In genomic region chr11:12075822-12076821, GRCh38 we compare ENCODE assay signal across 12 cellular contexts. TPM values are rescaled to one million over a fixed set of nuclear protein-coding genes. Genes with fewer than 3 reads are reported as not detected.
A peak's percentile ranks its signal among the peaks of the same experiment; 100 is the strongest.
DNase-seq lines count a peak whose midpoint lies in the region; ATAC-seq and TF ChIP-seq lines count a peak whose summit lies in the region.
"Had no signal": no experiment of that assay in that cellular context is flagged by ENCODE, and none has a peak within 500 bp of the region (broad histone marks: within the 10 kb centered on the region; RNA-seq: fewer than 3 reads in every experiment).

No MANE protein-coding gene starts in this region.

- H4K20me1 ChIP-seq in SK-N-SH (ENCODE audit: insufficient read depth): no peaks in the 10 kb centered on the region

- no peaks in the 10 kb centered on the region for H3K36me3 Mint-ChIP-seq in activated CD4-positive, alpha-beta memory T cell treated with anti-CD3 and anti-CD28 coated beads for 36 hours
- H3K36me3 Mint-ChIP-seq: activated naive CD8-positive, alpha-beta T cell; stimulated activated memory B cell treated with anti-CD40 and anti-IgM and Interleukin-4, amounts not matched to agents 10 μg/mL and 1 μg/mL and 100 μg/mL, for 72 hours; T-cell had no signal

- peak overlapping the region; percentile 94 for H3K9ac ChIP-seq in SK-N-SH
- no peak overlapping the region for H3K9ac ChIP-seq in rectal smooth muscle tissue (ENCODE audit: low read length)

- H3K27me3 Mint-ChIP-seq in activated CD4-positive, alpha-beta memory T cell treated with anti-CD3 and anti-CD28 coated beads for 36 hours: peaks cover 1% of the 10 kb centered on the region
- H3K27me3 Mint-ChIP-seq: activated naive CD8-positive, alpha-beta T cell; T-cell had no signal

- H3K9me3 Mint-ChIP-seq in activated CD4-positive, alpha-beta memory T cell treated with anti-CD3 and anti-CD28 coated beads for 36 hours: no peaks in the 10 kb centered on the region
- H3K9me3 Mint-ChIP-seq: T-cell had no signal

- no peak overlapping the region for H2AFZ ChIP-seq in SK-N-SH (ENCODE audit: low read depth)

- peak in 1 of 2 experiments; percentile 90; a peak in 2 of 4 replicates for TF ChIP-seq EP300 in SK-N-SH (IDR thresholded peaks at IDR 0.05; ENCODE audit: borderline replicate concordance in 1 of 2, low read depth in 1 of 2, low read length in 1 of 2)

- peaks cover 52% of the 10 kb centered on the region for H3F3A ChIP-seq in SK-N-SH (replicated peaks; ENCODE audit: insufficient read depth)

- peak overlapping the region in 1 of 2 experiments; percentile 100; a peak in 3 of 4 replicates for H3K27ac ChIP-seq in SK-N-SH (ENCODE audit: low read depth in 2 of 2, low read length in 1 of 2)
- peak overlapping the region; percentile 79 for H3K27ac ChIP-seq in rectal smooth muscle tissue (ENCODE audit: low read depth, low read length)

- TF ChIP-seq RAD21 in SK-N-SH (IDR thresholded peaks at IDR 0.05; ENCODE audit: low read length): no peak

- no peaks in the 10 kb centered on the region for H3K36me3 ChIP-seq in SK-N-SH (replicated peaks in 1 of 2; ENCODE audit: control insufficient read depth in 1 of 2, insufficient read depth in 2 of 2, low read length in 1 of 2)
- H3K36me3 ChIP-seq in rectal smooth muscle tissue (ENCODE audit: control insufficient read depth, insufficient read depth, low read length): no peaks in the 10 kb centered on the region

- no peaks in the 10 kb centered on the region for H3K9me2 ChIP-seq in SK-N-SH

- WGBS in SK-N-SH (ENCODE audit: low lambda C conversion rate): 14% methylated on average over 14 of the region's 15 CpGs

- no peaks in the 10 kb centered on the region for H3K27me3 ChIP-seq in SK-N-SH (ENCODE audit: insufficient read depth)
- no peaks in the 10 kb centered on the region for H3K27me3 ChIP-seq in rectal smooth muscle tissue (ENCODE audit: control insufficient read depth, insufficient read depth, low read length)

- H3K79me2 ChIP-seq in SK-N-SH (ENCODE audit: insufficient read depth): peaks cover 10% of the 10 kb centered on the region; the same call in 1 of the 2 replicates

- no peak overlapping the region for H3K4me3 Mint-ChIP-seq in activated CD4-positive, alpha-beta memory T cell treated with anti-CD3 and anti-CD28 coated beads for 36 hours
- H3K4me3 Mint-ChIP-seq: activated naive CD8-positive, alpha-beta T cell; stimulated activated memory B cell treated with anti-CD40 and anti-IgM and Interleukin-4, amounts not matched to agents 10 μg/mL and 1 μg/mL and 100 μg/mL, for 72 hours; T-cell had no signal

- intact Hi-C loops in activated CD4-positive, alpha-beta memory T cell treated with anti-CD3 and anti-CD28 coated beads for 36 hours (cut with micrococcal nuclease): no loop called here

- no peak overlapping the region; a peak in 1 of 4 replicates for H3K4me3 ChIP-seq in SK-N-SH (ENCODE audit: low read depth in 2 of 2, low read length in 1 of 2)
- H3K4me3 ChIP-seq in fibroblast of mammary gland (ENCODE audit: control insufficient read depth, low read depth, low read length): no peak overlapping the region
- H3K4me3 ChIP-seq in rectal smooth muscle tissue (ENCODE audit: low read length): no peak overlapping the region

- TF ChIP-seq CTCF in SK-N-SH (IDR thresholded peaks at IDR 0.05): no peak
- no peak for TF ChIP-seq CTCF in fibroblast of mammary gland (conservative IDR thresholded peaks at IDR 0.05; ENCODE audit: control insufficient read depth, insufficient read depth, low read depth, low read length)

- CTCF ChIA-PET in SK-N-SH (lab: Yijun Ruan, JAX): no interaction called here
- CTCF ChIA-PET in activated CD4-positive, alpha-beta memory T cell treated with anti-CD3 and anti-CD28 coated beads for 36 hours (lab: Charles Lee): interaction anchor here (1.2 kb wide), 1 partner anchor 213 kb away, joined by 3 read pairs; no protein-coding TSS in a partner anchor

- DNase-seq in EH (ENCODE audit: low read depth): peak; percentile 100
- no peak for DNase-seq in SK-N-SH
- DNase-seq in fibroblast of mammary gland (ENCODE audit: low read depth): peak; percentile 100
- DNase-seq in activated naive CD4-positive, alpha-beta T cell treated with Interleukin-2 at 50 U/mL for 16 hours: no peak
- DNase-seq in activated CD4-positive, alpha-beta memory T cell treated with anti-CD3 and anti-CD28 coated beads for 36 hours: no peak
- DNase-seq: Karpas-422, T-cell had no signal

- H3K4me1 ChIP-seq in SK-N-SH (ENCODE audit: control insufficient read depth in 1 of 2, insufficient read depth in 2 of 2, low read depth in 1 of 2, low read length in 1 of 2): peaks cover 0 to 22% of the 10 kb centered on the region in 2 experiments; a peak in 2 of 4 replicates
- H3K4me1 ChIP-seq in rectal smooth muscle tissue (ENCODE audit: control insufficient read depth, insufficient read depth, low read length): peaks cover 18% of the 10 kb centered on the region

- POLR2A ChIA-PET in SK-N-SH (lab: Yijun Ruan, JAX): no interaction called here
- POLR2A ChIA-PET in activated CD4-positive, alpha-beta memory T cell treated with anti-CD3 and anti-CD28 coated beads for 36 hours (lab: Charles Lee): interaction anchor here (0.6 kb wide), 1 partner anchor 1589 kb away, joined by 3 read pairs; no protein-coding TSS in a partner anchor

- peak overlapping the region; percentile 66 for H3K4me2 ChIP-seq in SK-N-SH

- H3K4me1 Mint-ChIP-seq in activated CD4-positive, alpha-beta memory T cell treated with anti-CD3 and anti-CD28 coated beads for 36 hours (ENCODE audit: low read depth): peaks cover 8% of the 10 kb centered on the region
- H3K4me1 Mint-ChIP-seq: stimulated activated memory B cell treated with anti-CD40 and anti-IgM and Interleukin-4, amounts not matched to agents 10 μg/mL and 1 μg/mL and 100 μg/mL, for 72 hours had no signal

- no peak overlapping the region for H3K27ac Mint-ChIP-seq in activated CD4-positive, alpha-beta memory T cell treated with anti-CD3 and anti-CD28 coated beads for 36 hours
- H3K27ac Mint-ChIP-seq: activated naive CD8-positive, alpha-beta T cell; stimulated activated memory B cell treated with anti-CD40 and anti-IgM and Interleukin-4, amounts not matched to agents 10 μg/mL and 1 μg/mL and 100 μg/mL, for 72 hours; T-cell had no signal

- ATAC-seq in HG03378 (IDR thresholded peaks at IDR 0.05; ENCODE audit: unreplicated experiment): no peak
- no peak for ATAC-seq in GM21786 (IDR thresholded peaks at IDR 0.05; ENCODE audit: unreplicated experiment)
- ATAC-seq: stimulated activated memory B cell treated with anti-CD40 and anti-IgM and Interleukin-4, amounts not matched to agents 10 μg/mL and 1 μg/mL and 100 μg/mL, for 72 hours; T-cell had no signal

- H3K9me3 ChIP-seq in SK-N-SH: no peaks in the 10 kb centered on the region

TF ChIP-seq in SK-N-SH, 30 proteins besides CTCF, POLR2A, EP300 and RAD21 (continues in another document):
- TF ChIP-seq YY1 (IDR thresholded peaks at IDR 0.05; ENCODE audit: low read depth): peak; percentile 13; the same call in 1 of the 2 replicates
- no peak for TF ChIP-seq GATA2 (CRISPR knock-in tag; IDR thresholded peaks at IDR 0.05)
- no peak for TF ChIP-seq USF2 (IDR thresholded peaks at IDR 0.05; ENCODE audit: borderline replicate concordance, low read depth, low read length)
- no peak for TF ChIP-seq FOXM1 (IDR thresholded peaks at IDR 0.05; ENCODE audit: low read depth)
- no peak for TF ChIP-seq EZH2phosphoT487 (IDR thresholded peaks at IDR 0.05; ENCODE audit: borderline replicate concordance, low read depth)
- peak; percentile 47; the same call in 1 of the 2 replicates for TF ChIP-seq NFIC (IDR thresholded peaks at IDR 0.05; ENCODE audit: borderline replicate concordance)
- peak; percentile 76; the same call in 1 of the 2 replicates for TF ChIP-seq FOSL2 (IDR thresholded peaks at IDR 0.05; ENCODE audit: borderline replicate concordance, low read depth)
- peak; percentile 59; the same call in 1 of the 2 replicates for TF ChIP-seq MEF2A (IDR thresholded peaks at IDR 0.05; ENCODE audit: borderline replicate concordance, low read depth)
- peak; percentile 79 for TF ChIP-seq TCF12 (IDR thresholded peaks at IDR 0.05)
- 0 out of 2 replicates have a peak, but pooled peaks have one; percentile 16 for TF ChIP-seq MXI1 (IDR thresholded peaks at IDR 0.05; ENCODE audit: low read depth, low read length)
- TF ChIP-seq USF1 (IDR thresholded peaks at IDR 0.05; ENCODE audit: borderline replicate concordance, low read depth): no peak
- TF ChIP-seq, protein P1, sequence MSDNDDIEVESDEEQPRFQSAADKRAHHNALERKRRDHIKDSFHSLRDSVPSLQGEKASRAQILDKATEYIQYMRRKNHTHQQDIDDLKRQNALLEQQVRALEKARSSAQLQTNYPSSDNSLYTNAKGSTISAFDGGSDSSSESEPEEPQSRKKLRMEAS (IDR thresholded peaks at IDR 0.05; ENCODE audit: low read depth): peak; percentile 75
- TF ChIP-seq RFX5 (IDR thresholded peaks at IDR 0.05; ENCODE audit: low read length): no peak
- no peak for TF ChIP-seq NRF1 (IDR thresholded peaks at IDR 0.05; ENCODE audit: low read depth, low read length)
- TF ChIP-seq TAF1 (IDR thresholded peaks at IDR 0.05; ENCODE audit: borderline replicate concordance, low read depth, low read length): 0 out of 2 replicates have a peak, but pooled peaks have one; percentile 19

RNA-seq across cellular contexts. Expression of gene MICAL2, which starts 34.3 kb away (rescaled TPM):
- 54.6 and 67.9 TPM in 2 replicates for polyA plus RNA-seq in SK-N-SH (2012; rRNA removed)
- polyA plus RNA-seq in SK-N-SH (2012; cell fraction: cytosol; rRNA removed): 38.0 and 41.1 TPM in 2 replicates
- polyA plus RNA-seq in SK-N-SH (2012; cell fraction: nucleus; rRNA removed): 76.3 and 84.6 TPM in 2 replicates
- total RNA-seq in activated CD4-positive, alpha-beta memory T cell treated with anti-CD3 and anti-CD28 coated beads for 36 hours: 100 to 1,000 TPM; 213 to 220 TPM

Comparison
In these comparisons a context has a peak if more than half of its experiments do, and no peak if none do; other contexts are left out.
1. DNase-seq: peak in EH (single experiment) and fibroblast of mammary gland (single experiment); none in SK-N-SH (single experiment), activated naive CD4-positive, alpha-beta T cell treated with Interleukin-2 at 50 U/mL for 16 hours (single experiment) and activated CD4-positive, alpha-beta memory T cell treated with anti-CD3 and anti-CD28 coated beads for 36 hours (single experiment).